Comparison of ENCODE assay signal across 17 cellular contexts in genomic region chr5:10572451-10572850, GRCh38.
"Had no signal": no experiment of that assay in that cellular context is flagged by ENCODE, and none has a peak within 500 bp of the region (broad histone marks: within the 10 kb centered on the region; RNA-seq: fewer than 3 reads in every experiment).

No MANE protein-coding gene starts in this region.

- H3K9me3 Mint-ChIP-seq: memory B cell, mesothelial cell of epicardium, nephron had no signal

- ATAC-seq: heart right ventricle; left cardiac atrium; lower lobe of right lung; psoas muscle; stimulated activated naive CD8-positive, alpha-beta T cell treated with anti-CD3 and anti-CD28 coated beads, Interleukin-15, Interleukin-2, amounts not matched to agents 100 U/mL and 50 U/mL, for 24 hours had no signal

- H3K4me3 ChIP-seq: heart right ventricle, left ventricle myocardium inferior, lower lobe of right lung, psoas muscle, right lobe of liver, skin epidermis, tibial nerve had no signal

- H3K27me3 Mint-ChIP-seq: memory B cell had no signal

- H3K27me3 ChIP-seq: heart right ventricle, right lobe of liver, tibial nerve had no signal

- H3K9me3 ChIP-seq: heart right ventricle, left ventricle myocardium inferior, lower lobe of right lung, psoas muscle, right lobe of liver, tibial nerve had no signal

- H3K4me3 Mint-ChIP-seq: memory B cell, mesothelial cell of epicardium, nephron had no signal

- DNase-seq: cerebellar nuclear complex; effector CD4-positive, alpha-beta T cell; heart right ventricle; hypothalamus; left cardiac atrium; left ventricle myocardium inferior; lower lobe of right lung; psoas muscle; retina; stimulated activated CD4-positive, alpha-beta T cell treated with anti-CD3 and anti-CD28 coated beads, Interleukin-12 subunit alpha, Interleukin-12 subunit beta, amount 100 ng/mL, for 4 hours; stimulated activated naive CD8-positive, alpha-beta T cell treated with anti-CD3 and anti-CD28 coated beads, Interleukin-15, Interleukin-2, amounts not matched to agents 100 U/mL and 50 U/mL, for 24 hours had no signal

- H3K36me3 ChIP-seq: heart right ventricle, left ventricle myocardium inferior, lower lobe of right lung, right lobe of liver, tibial nerve had no signal

- H3K27ac Mint-ChIP-seq: mesothelial cell of epicardium, nephron had no signal

- H3K36me3 Mint-ChIP-seq: mesothelial cell of epicardium had no signal

- H3K27ac ChIP-seq: heart right ventricle, left ventricle myocardium inferior, lower lobe of right lung, psoas muscle, right lobe of liver, skin epidermis, tibial nerve had no signal
